ENCODE assay signal across 10 cellular contexts in the genomic region with DNA sequence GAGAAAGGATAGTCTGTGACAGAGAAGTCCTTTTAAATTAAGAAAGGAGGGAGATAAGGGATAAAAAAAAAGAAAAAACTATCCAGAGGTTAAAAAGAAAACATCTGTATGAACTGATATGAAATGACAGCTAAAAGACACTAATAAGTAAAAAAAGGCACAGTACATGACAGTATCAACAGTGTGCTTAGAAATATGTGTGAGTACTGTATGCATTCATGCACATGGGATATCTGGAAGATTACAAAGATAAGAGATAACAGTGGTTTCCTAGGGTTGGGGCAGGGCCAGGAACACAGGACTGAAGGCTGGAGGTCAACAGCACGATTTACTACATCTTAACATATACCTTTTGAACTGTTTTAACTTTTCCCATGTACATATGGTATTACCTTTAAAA. TPM values are rescaled to one million over a fixed set of nuclear protein-coding genes. Genes with fewer than 3 reads are reported as not detected.
DNase-seq lines count a peak whose midpoint lies in the region; ATAC-seq, FAIRE-seq and TF ChIP-seq lines count a peak whose summit lies in the region.
"Had no signal": no experiment of that assay in that cellular context is flagged by ENCODE, and none has a peak within 500 bp of the region (broad histone marks: within the 10 kb centered on the region; RNA-seq: fewer than 3 reads in every experiment).

No MANE protein-coding gene starts in this region.

- intact Hi-C loops in GM12878 (cut with micrococcal nuclease; ENCODE audit: unreplicated experiment) = no loop called here

- H3K4me3 ChIP-seq in SK-N-SH (ENCODE audit: low read depth in 2 of 2, low read length in 1 of 2) (no peak overlapping the region), GM12878 (peak overlapping the region; percentile 43; the same call in 1 of the 2 replicates), H7 (ENCODE audit: insufficient read depth, low read depth, low read length) (no peak overlapping the region)

- H2AFZ ChIP-seq in SK-N-SH (ENCODE audit: low read depth) (no peak overlapping the region), GM12878 (ENCODE audit: control insufficient read depth, low read depth, low read length) (no peak overlapping the region)

- peak in 1 of 2 experiments; percentile 62; a peak in 1 of 4 replicates for TF ChIP-seq EP300 in SK-N-SH (IDR thresholded peaks at IDR 0.05; ENCODE audit: borderline replicate concordance in 1 of 2, low read depth in 1 of 2, low read length in 1 of 2)
- no peak for TF ChIP-seq EP300 in GM12878 (IDR thresholded peaks at IDR 0.05; ENCODE audit: borderline replicate concordance in 1 of 2, control insufficient read depth in 1 of 2, low read depth in 2 of 2, low read length in 2 of 2)

- SMC1A ChIA-PET in GM12878 (lab: Charles Lee; ENCODE audit: uncharacterized antibody, unreplicated experiment) = interaction anchor here (0.8 to 5.7 kb wide), 9 partner anchors 10 to 90 kb away, joined by 3 to 67 read pairs (median 4); no protein-coding TSS in a partner anchor

- POLR2A ChIA-PET in SK-N-SH (lab: Yijun Ruan, JAX) (interaction anchor here (0.6 kb wide), 1 partner anchor 8 kb away, joined by 3 read pairs; no protein-coding TSS in a partner anchor), GM12878 (lab: Charles Lee) (interaction anchor here (1.2 to 2.3 kb wide), 5 partner anchors 10 to 46 kb away, joined by 3 to 13 read pairs (median 12); no protein-coding TSS in a partner anchor)

- FAIRE-seq in GM12878 (lab: Jason Lieb, UNC) = no peak

- BruUV-seq in GM12878 (replicated peaks; lab: Mats Ljungman, UMichigan) = no TSS peak

- no peaks in the 10 kb centered on the region for H3K9me3 ChIP-seq in SK-N-SH
- no peaks in the 10 kb centered on the region; the same call in 2 of the 3 replicates for H3K9me3 ChIP-seq in GM12878 (replicated peaks; ENCODE audit: control insufficient read depth, insufficient read depth, low read length)

- H3K4me1 Mint-ChIP-seq in IgD-negative memory B cell (peaks cover 55 to 58% (median 57%) of the 10 kb centered on the region in 3 donors), osteocyte (ENCODE audit: unreplicated experiment) (peaks cover 61% of the 10 kb centered on the region)

- ATAC-seq in SK-N-SH treated with all-trans-retinoic acid at 6 μM for 48 hours (no peak), GM12878 (no peak), HG03045 (IDR thresholded peaks at IDR 0.05; ENCODE audit: unreplicated experiment) (no peak), HG03460 (IDR thresholded peaks at IDR 0.05; ENCODE audit: unreplicated experiment) (no peak)

- H3K27ac Mint-ChIP-seq in IgD-negative memory B cell (peak overlapping the region; percentile 0 to 92 (median 74)), osteocyte (ENCODE audit: unreplicated experiment) (peak overlapping the region; percentile 58)

- H3K27ac ChIP-seq in SK-N-SH (ENCODE audit: low read depth in 2 of 2, low read length in 1 of 2) (no peak overlapping the region), GM12878 (ENCODE audit: control insufficient read depth, insufficient read depth) (no peak overlapping the region)
- H3K27ac ChIP-seq: 22Rv1 had no signal

- H3K79me2 ChIP-seq in SK-N-SH (ENCODE audit: insufficient read depth) = peaks cover 100% of the 10 kb centered on the region
- peaks cover 90% of the 10 kb centered on the region for H3K79me2 ChIP-seq in GM12878 (ENCODE audit: control insufficient read depth, insufficient read depth, low read length)

- H3K4me1 ChIP-seq in SK-N-SH (ENCODE audit: control insufficient read depth in 1 of 2, insufficient read depth in 2 of 2, low read depth in 1 of 2, low read length in 1 of 2) (peaks cover 17 to 47% of the 10 kb centered on the region in 2 experiments; a peak in 3 of 4 replicates), GM12878 (ENCODE audit: control insufficient read depth, insufficient read depth, low read length) (peaks cover 19% of the 10 kb centered on the region)

- H3K4me2 ChIP-seq in SK-N-SH (peak overlapping the region; percentile 8; the same call in 1 of the 2 replicates), GM12878 (ENCODE audit: control insufficient read depth, insufficient read depth) (peak overlapping the region; percentile 57)

- peaks cover 15% of the 10 kb centered on the region for H3F3A ChIP-seq in SK-N-SH (replicated peaks; ENCODE audit: insufficient read depth)

- H3K9ac ChIP-seq in SK-N-SH (no peak overlapping the region), GM12878 (ENCODE audit: control insufficient read depth, insufficient read depth, low read length) (no peak overlapping the region)

- H3K36me3 ChIP-seq in SK-N-SH (replicated peaks in 1 of 2; ENCODE audit: control insufficient read depth in 1 of 2, insufficient read depth in 2 of 2, low read length in 1 of 2) (peaks cover 0 to 8% of the 10 kb centered on the region in 2 experiments), GM12878 (ENCODE audit: control insufficient read depth in 2 of 2, insufficient read depth in 2 of 2, low read length in 1 of 2) (peaks cover 1 to 8% of the 10 kb centered on the region in 2 experiments; a peak in 2 of 4 replicates), H7 (replicated peaks; ENCODE audit: control insufficient read depth, insufficient read depth, low read length) (no peaks in the 10 kb centered on the region)

- peaks cover 2% of the 10 kb centered on the region for H3K36me3 Mint-ChIP-seq in IgD-negative memory B cell
- no peaks in the 10 kb centered on the region for H3K36me3 Mint-ChIP-seq in osteocyte (ENCODE audit: unreplicated experiment)

- CTCF ChIA-PET in SK-N-SH (lab: Yijun Ruan, JAX) = interaction anchor here (1.2 to 1.9 kb wide), 2 partner anchors 39 to 136 kb away, joined by 4 to 6 read pairs; no protein-coding TSS in a partner anchor
- CTCF ChIA-PET in GM12878 (lab: Yijun Ruan, JAX) = interaction anchor here (1.6 to 3.5 kb wide), 3 partner anchors 10 to 39 kb away, joined by 5 to 21 read pairs (median 19); no protein-coding TSS in a partner anchor

- H3K27me3 Mint-ChIP-seq in IgD-negative memory B cell (no peaks in the 10 kb centered on the region), osteocyte (ENCODE audit: unreplicated experiment) (no peaks in the 10 kb centered on the region)

- DNase-seq in SK-N-SH = peak; percentile 47
- no peak for DNase-seq in GM12878 (ENCODE audit: low read depth, low spot score)
- no peak for DNase-seq in osteocyte (ENCODE audit: extremely low spot score, unreplicated experiment)
- DNase-seq in H7 = no peak
- DNase-seq: NCI-H1105 had no signal

- H4K20me1 ChIP-seq in SK-N-SH (ENCODE audit: insufficient read depth) (peaks cover 95% of the 10 kb centered on the region), GM12878 (ENCODE audit: control insufficient read depth, insufficient read depth) (peaks cover 5% of the 10 kb centered on the region)

- RAD21 ChIA-PET in GM12878 (lab: Charles Lee; ENCODE audit: unreplicated experiment) = interaction anchor here (2.2 to 2.5 kb wide), 2 partner anchors 9 to 11 kb away, joined by 12 to 17 read pairs; no protein-coding TSS in a partner anchor

- H3K9me2 ChIP-seq in SK-N-SH = no peaks in the 10 kb centered on the region

- in situ Hi-C loops in GM12878 (cut with MboI) = no loop called here

- TF ChIP-seq POLR2A in GM12878 (IDR thresholded peaks at IDR 0.05; ENCODE audit: low read depth, low read length) = no peak

- H3K4me3 Mint-ChIP-seq in IgD-negative memory B cell = peak overlapping the region; percentile 21 to 93 (median 66)
- H3K4me3 Mint-ChIP-seq in osteocyte (ENCODE audit: unreplicated experiment) = no peak overlapping the region

- H3K27me3 ChIP-seq in SK-N-SH (ENCODE audit: insufficient read depth) = no peaks in the 10 kb centered on the region
- H3K27me3 ChIP-seq in GM12878 (replicated peaks in 1 of 2; ENCODE audit: control insufficient read depth in 2 of 2, insufficient read depth in 2 of 2, low read length in 1 of 2) = no peaks in the 10 kb centered on the region
- no peaks in the 10 kb centered on the region for H3K27me3 ChIP-seq in H7 (ENCODE audit: control insufficient read depth, insufficient read depth, low read length)

- TF ChIP-seq RAD21 in SK-N-SH (IDR thresholded peaks at IDR 0.05; ENCODE audit: low read length) (no peak), GM12878 (IDR thresholded peaks at IDR 0.05; ENCODE audit: insufficient read depth, low read depth, low read length) (no peak)

- WGBS in SK-N-SH (ENCODE audit: low lambda C conversion rate) = 35% methylated on average over 1 of the region's 1 CpG
- WGBS in GM12878 (ENCODE audit: insufficient coverage, insufficient replicate concordance, low lambda C conversion rate, missing lambda C conversion rate) = 0% methylated on average over 1 of the region's 1 CpG

- H3K9me3 Mint-ChIP-seq in IgD-negative memory B cell (no peaks in the 10 kb centered on the region), osteocyte (ENCODE audit: unreplicated experiment) (no peaks in the 10 kb centered on the region)

- TF ChIP-seq CTCF in SK-N-SH (IDR thresholded peaks at IDR 0.05) (no peak), GM12878 (IDR thresholded peaks at IDR 0.05 in 2 of 3, conservative IDR thresholded peaks at IDR 0.05 in 1 of 3; ENCODE audit: control insufficient read depth in 2 of 3, extremely low read depth in 1 of 3, insufficient read depth in 1 of 3, low read depth in 3 of 3, low read length in 3 of 3) (no peak), osteocyte (IDR thresholded peaks at IDR 0.05) (no peak)

TF ChIP-seq in SK-N-SH treated with all-trans-retinoic acid at 6 μM for 48 hours, 23 proteins besides CTCF, POLR2A, EP300 and RAD21 (continues in another document):
- TF ChIP-seq ZNF565 (CRISPR knock-in tag; conservative IDR thresholded peaks at IDR 0.05; ENCODE audit: low read depth) = no peak

RNA-seq across cellular contexts. Expression of a gene that starts 13.3 kb away (rescaled TPM):
- 41.7 and 46.7 TPM in 2 replicates for polyA plus RNA-seq in SK-N-SH (2012; rRNA removed)
- polyA plus RNA-seq in SK-N-SH (2012; cell fraction: cytosol; rRNA removed) = 65.9 and 99.4 TPM in 2 replicates
- 14.6 and 20.7 TPM in 2 replicates for polyA plus RNA-seq in SK-N-SH (2012; cell fraction: nucleus; rRNA removed)
- 216 TPM for polyA plus RNA-seq in IgD-negative memory B cell
- total RNA-seq in GM12878 (2013; cell fraction: nucleolus; rRNA removed) = 309 and 320 TPM in 2 replicates
- 334 and 416 TPM in 2 replicates for total RNA-seq in GM12878 (2014; rRNA removed)
- 390 and 401 TPM in 2 replicates for total RNA-seq in GM12878 (2014; rRNA removed; fragmentation: Illumina TruSeq; extraction: Trizol)
- total RNA-seq in GM12878 (2021) = 348 and 360 TPM in 2 replicates
- 133 TPM for polyA plus RNA-seq in GM12878 (2011; ENCODE audit: low read depth)
- 909 and 1,265 TPM in 2 replicates for polyA plus RNA-seq in GM12878 (2011; rRNA removed)
- polyA plus RNA-seq in GM12878 (2011; cell fraction: cytosol; rRNA removed) = 152 and 181 TPM in 2 replicates
- polyA plus RNA-seq in GM12878 (2011; cell fraction: nucleus; rRNA removed) = 120 and 153 TPM in 2 replicates
- 252 and 315 TPM in 2 replicates for polyA plus RNA-seq in GM12878 (2012)
- 547 and 710 TPM in 2 replicates for polyA plus RNA-seq in GM12878 (2014; fragmentation: Illumina TruSeq; extraction: Trizol)
- 100 to 1,000 TPM; 268 to 424 TPM for polyA plus RNA-seq in GM12878 (2014; fragmentation: Nextera tagmentation; extraction: Ambion mirVana)
- polyA plus RNA-seq in GM12878 (2014; rRNA removed) = 180 and 224 TPM in 2 replicates
- 100 to 1,000 TPM; 232 to 423 TPM for polyA plus RNA-seq in GM12878 (2016; fragmentation: Nextera tagmentation; extraction: Ambion mirVana)
- polyA minus RNA-seq in GM12878 (2011; rRNA and poly(A)+ RNA removed) = 326 and 414 TPM in 2 replicates
- polyA minus RNA-seq in GM12878 (2011; cell fraction: cytosol; rRNA and poly(A)+ RNA removed) = 268 and 284 TPM in 2 replicates
- polyA minus RNA-seq in GM12878 (2011; cell fraction: nucleus; rRNA and poly(A)+ RNA removed) = 63.8 and 72.4 TPM in 2 replicates
- 142 and 157 TPM in 2 replicates for total RNA-seq in osteocyte
- total RNA-seq in H7 (2014; rRNA removed; shearing (Covaris generic)) = 307 and 444 TPM in 2 replicates
